In the genomic region with DNA sequence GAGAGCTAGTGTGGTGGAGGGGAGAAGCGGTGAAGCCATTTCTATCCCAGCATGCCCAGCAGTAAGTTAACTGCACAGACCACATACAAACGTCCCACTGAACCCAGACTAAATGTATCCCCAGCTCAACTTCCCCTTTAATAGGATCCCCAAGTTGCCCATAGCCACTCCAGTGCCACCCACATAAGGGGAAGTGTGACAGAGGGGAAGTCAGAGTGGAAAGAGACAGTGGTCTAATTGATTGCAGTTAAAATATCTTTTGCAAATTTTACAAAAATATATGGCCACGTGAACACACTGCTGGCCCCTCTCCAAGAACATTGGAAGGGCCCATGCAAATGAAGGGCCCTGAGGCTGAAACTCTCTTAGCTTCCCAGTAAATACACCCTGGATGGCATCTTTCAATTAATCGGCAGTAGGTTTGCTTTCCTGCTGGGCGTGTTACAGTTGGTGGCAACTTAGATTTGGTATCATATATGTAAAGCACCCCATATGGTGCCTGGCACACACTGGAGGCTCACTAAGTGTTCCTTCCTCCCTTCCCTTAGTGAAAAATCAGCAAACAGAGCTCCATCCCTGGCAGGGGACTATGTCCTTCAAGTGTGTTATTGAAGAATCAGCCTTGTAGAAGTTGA, we compare ENCODE assay signal across 2 cellular contexts.
TF ChIP-seq lines count a peak whose summit lies in the region.

No MANE protein-coding gene starts in this region.

TF ChIP-seq in GM23338, 12 proteins besides CTCF, POLR2A, EP300 and RAD21 (continued from another document):
- no peak for TF ChIP-seq JUNB (IDR thresholded peaks at IDR 0.05; ENCODE audit: unreplicated experiment)
- TF ChIP-seq NANOG (IDR thresholded peaks at IDR 0.05; ENCODE audit: borderline replicate concordance): no peak
- no peak for TF ChIP-seq CREB1 (CRISPR knock-in tag; IDR thresholded peaks at IDR 0.05; ENCODE audit: low read depth)
- no peak for TF ChIP-seq EZH2phosphoT487 (IDR thresholded peaks at IDR 0.05; ENCODE audit: unreplicated experiment)
- TF ChIP-seq, protein P1, sequence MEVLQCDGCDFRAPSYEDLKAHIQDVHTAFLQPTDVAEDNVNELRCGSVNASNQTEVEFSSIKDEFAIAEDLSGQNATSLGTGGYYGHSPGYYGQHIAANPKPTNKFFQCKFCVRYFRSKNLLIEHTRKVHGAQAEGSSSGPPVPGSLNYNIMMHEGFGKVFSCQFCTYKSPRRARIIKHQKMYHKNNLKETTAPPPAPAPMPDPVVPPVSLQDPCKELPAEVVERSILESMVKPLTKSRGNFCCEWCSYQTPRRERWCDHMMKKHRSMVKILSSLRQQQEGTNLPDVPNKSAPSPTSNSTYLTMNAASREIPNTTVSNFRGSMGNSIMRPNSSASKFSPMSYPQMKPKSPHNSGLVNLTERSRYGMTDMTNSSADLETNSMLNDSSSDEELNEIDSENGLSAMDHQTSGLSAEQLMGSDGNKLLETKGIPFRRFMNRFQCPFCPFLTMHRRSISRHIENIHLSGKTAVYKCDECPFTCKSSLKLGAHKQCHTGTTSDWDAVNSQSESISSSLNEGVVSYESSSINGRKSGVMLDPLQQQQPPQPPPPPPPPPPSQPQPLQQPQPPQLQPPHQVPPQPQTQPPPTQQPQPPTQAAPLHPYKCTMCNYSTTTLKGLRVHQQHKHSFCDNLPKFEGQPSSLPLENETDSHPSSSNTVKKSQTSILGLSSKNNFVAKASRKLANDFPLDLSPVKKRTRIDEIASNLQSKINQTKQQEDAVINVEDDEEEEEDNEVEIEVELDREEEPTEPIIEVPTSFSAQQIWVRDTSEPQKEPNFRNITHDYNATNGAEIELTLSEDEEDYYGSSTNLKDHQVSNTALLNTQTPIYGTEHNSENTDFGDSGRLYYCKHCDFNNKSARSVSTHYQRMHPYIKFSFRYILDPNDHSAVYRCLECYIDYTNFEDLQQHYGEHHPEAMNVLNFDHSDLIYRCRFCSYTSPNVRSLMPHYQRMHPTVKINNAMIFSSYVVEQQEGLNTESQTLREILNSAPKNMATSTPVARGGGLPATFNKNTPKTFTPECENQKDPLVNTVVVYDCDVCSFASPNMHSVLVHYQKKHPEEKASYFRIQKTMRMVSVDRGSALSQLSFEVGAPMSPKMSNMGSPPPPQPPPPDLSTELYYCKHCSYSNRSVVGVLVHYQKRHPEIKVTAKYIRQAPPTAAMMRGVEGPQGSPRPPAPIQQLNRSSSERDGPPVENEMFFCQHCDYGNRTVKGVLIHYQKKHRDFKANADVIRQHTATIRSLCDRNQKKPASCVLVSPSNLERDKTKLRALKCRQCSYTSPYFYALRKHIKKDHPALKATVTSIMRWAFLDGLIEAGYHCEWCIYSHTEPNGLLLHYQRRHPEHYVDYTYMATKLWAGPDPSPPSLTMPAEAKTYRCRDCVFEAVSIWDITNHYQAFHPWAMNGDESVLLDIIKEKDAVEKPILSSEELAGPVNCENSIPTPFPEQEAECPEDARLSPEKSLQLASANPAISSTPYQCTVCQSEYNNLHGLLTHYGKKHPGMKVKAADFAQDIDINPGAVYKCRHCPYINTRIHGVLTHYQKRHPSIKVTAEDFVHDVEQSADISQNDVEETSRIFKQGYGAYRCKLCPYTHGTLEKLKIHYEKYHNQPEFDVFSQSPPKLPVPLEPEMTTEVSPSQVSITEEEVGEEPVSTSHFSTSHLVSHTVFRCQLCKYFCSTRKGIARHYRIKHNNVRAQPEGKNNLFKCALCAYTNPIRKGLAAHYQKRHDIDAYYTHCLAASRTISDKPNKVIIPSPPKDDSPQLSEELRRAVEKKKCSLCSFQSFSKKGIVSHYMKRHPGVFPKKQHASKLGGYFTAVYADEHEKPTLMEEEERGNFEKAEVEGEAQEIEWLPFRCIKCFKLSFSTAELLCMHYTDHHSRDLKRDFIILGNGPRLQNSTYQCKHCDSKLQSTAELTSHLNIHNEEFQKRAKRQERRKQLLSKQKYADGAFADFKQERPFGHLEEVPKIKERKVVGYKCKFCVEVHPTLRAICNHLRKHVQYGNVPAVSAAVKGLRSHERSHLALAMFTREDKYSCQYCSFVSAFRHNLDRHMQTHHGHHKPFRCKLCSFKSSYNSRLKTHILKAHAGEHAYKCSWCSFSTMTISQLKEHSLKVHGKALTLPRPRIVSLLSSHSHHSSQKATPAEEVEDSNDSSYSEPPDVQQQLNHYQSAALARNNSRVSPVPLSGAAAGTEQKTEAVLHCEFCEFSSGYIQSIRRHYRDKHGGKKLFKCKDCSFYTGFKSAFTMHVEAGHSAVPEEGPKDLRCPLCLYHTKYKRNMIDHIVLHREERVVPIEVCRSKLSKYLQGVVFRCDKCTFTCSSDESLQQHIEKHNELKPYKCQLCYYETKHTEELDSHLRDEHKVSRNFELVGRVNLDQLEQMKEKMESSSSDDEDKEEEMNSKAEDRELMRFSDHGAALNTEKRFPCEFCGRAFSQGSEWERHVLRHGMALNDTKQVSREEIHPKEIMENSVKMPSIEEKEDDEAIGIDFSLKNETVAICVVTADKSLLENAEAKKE (CRISPR knock-in tag; IDR thresholded peaks at IDR 0.05): no peak
- TF ChIP-seq, protein P2, sequence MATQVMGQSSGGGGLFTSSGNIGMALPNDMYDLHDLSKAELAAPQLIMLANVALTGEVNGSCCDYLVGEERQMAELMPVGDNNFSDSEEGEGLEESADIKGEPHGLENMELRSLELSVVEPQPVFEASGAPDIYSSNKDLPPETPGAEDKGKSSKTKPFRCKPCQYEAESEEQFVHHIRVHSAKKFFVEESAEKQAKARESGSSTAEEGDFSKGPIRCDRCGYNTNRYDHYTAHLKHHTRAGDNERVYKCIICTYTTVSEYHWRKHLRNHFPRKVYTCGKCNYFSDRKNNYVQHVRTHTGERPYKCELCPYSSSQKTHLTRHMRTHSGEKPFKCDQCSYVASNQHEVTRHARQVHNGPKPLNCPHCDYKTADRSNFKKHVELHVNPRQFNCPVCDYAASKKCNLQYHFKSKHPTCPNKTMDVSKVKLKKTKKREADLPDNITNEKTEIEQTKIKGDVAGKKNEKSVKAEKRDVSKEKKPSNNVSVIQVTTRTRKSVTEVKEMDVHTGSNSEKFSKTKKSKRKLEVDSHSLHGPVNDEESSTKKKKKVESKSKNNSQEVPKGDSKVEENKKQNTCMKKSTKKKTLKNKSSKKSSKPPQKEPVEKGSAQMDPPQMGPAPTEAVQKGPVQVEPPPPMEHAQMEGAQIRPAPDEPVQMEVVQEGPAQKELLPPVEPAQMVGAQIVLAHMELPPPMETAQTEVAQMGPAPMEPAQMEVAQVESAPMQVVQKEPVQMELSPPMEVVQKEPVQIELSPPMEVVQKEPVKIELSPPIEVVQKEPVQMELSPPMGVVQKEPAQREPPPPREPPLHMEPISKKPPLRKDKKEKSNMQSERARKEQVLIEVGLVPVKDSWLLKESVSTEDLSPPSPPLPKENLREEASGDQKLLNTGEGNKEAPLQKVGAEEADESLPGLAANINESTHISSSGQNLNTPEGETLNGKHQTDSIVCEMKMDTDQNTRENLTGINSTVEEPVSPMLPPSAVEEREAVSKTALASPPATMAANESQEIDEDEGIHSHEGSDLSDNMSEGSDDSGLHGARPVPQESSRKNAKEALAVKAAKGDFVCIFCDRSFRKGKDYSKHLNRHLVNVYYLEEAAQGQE (IDR thresholded peaks at IDR 0.05; ENCODE audit: unreplicated experiment): no peak
TF ChIP-seq in GM23338: peak in this region for 0.

TF ChIP-seq in SK-N-SH treated with all-trans-retinoic acid at 6 μM for 48 hours, 23 proteins besides CTCF, POLR2A, EP300 and RAD21 (continued from another document):
- TF ChIP-seq, protein P3, sequence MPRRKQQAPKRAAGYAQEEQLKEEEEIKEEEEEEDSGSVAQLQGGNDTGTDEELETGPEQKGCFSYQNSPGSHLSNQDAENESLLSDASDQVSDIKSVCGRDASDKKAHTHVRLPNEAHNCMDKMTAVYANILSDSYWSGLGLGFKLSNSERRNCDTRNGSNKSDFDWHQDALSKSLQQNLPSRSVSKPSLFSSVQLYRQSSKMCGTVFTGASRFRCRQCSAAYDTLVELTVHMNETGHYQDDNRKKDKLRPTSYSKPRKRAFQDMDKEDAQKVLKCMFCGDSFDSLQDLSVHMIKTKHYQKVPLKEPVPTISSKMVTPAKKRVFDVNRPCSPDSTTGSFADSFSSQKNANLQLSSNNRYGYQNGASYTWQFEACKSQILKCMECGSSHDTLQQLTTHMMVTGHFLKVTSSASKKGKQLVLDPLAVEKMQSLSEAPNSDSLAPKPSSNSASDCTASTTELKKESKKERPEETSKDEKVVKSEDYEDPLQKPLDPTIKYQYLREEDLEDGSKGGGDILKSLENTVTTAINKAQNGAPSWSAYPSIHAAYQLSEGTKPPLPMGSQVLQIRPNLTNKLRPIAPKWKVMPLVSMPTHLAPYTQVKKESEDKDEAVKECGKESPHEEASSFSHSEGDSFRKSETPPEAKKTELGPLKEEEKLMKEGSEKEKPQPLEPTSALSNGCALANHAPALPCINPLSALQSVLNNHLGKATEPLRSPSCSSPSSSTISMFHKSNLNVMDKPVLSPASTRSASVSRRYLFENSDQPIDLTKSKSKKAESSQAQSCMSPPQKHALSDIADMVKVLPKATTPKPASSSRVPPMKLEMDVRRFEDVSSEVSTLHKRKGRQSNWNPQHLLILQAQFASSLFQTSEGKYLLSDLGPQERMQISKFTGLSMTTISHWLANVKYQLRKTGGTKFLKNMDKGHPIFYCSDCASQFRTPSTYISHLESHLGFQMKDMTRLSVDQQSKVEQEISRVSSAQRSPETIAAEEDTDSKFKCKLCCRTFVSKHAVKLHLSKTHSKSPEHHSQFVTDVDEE (CRISPR knock-in tag; IDR thresholded peaks at IDR 0.05): no peak
- TF ChIP-seq ZFP30 (CRISPR knock-in tag; IDR thresholded peaks at IDR 0.05): no peak
- TF ChIP-seq TCF4 (CRISPR knock-in tag; IDR thresholded peaks at IDR 0.05; ENCODE audit: borderline replicate concordance): no peak
- TF ChIP-seq ZNF565 (CRISPR knock-in tag; conservative IDR thresholded peaks at IDR 0.05; ENCODE audit: low read depth): no peak
- no peak for TF ChIP-seq ISL1 (CRISPR knock-in tag; IDR thresholded peaks at IDR 0.05)
- no peak for TF ChIP-seq CSDC2 (CRISPR knock-in tag; IDR thresholded peaks at IDR 0.05)
- TF ChIP-seq, protein P4, sequence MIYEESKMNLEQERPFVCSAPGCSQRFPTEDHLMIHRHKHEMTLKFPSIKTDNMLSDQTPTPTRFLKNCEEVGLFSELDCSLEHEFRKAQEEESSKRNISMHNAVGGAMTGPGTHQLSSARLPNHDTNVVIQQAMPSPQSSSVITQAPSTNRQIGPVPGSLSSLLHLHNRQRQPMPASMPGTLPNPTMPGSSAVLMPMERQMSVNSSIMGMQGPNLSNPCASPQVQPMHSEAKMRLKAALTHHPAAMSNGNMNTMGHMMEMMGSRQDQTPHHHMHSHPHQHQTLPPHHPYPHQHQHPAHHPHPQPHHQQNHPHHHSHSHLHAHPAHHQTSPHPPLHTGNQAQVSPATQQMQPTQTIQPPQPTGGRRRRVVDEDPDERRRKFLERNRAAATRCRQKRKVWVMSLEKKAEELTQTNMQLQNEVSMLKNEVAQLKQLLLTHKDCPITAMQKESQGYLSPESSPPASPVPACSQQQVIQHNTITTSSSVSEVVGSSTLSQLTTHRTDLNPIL (CRISPR knock-in tag; IDR thresholded peaks at IDR 0.05; ENCODE audit: low read depth): no peak
- TF ChIP-seq, protein P5, sequence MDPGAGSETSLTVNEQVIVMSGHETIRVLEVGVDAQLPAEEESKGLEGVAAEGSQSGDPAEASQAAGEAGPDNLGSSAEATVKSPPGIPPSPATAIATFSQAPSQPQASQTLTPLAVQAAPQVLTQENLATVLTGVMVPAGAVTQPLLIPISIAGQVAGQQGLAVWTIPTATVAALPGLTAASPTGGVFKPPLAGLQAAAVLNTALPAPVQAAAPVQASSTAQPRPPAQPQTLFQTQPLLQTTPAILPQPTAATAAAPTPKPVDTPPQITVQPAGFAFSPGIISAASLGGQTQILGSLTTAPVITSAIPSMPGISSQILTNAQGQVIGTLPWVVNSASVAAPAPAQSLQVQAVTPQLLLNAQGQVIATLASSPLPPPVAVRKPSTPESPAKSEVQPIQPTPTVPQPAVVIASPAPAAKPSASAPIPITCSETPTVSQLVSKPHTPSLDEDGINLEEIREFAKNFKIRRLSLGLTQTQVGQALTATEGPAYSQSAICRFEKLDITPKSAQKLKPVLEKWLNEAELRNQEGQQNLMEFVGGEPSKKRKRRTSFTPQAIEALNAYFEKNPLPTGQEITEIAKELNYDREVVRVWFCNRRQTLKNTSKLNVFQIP (CRISPR knock-in tag; IDR thresholded peaks at IDR 0.05; ENCODE audit: borderline replicate concordance, low read depth): no peak
- TF ChIP-seq RARB (CRISPR knock-in tag; IDR thresholded peaks at IDR 0.05): no peak
- TF ChIP-seq, protein P6, sequence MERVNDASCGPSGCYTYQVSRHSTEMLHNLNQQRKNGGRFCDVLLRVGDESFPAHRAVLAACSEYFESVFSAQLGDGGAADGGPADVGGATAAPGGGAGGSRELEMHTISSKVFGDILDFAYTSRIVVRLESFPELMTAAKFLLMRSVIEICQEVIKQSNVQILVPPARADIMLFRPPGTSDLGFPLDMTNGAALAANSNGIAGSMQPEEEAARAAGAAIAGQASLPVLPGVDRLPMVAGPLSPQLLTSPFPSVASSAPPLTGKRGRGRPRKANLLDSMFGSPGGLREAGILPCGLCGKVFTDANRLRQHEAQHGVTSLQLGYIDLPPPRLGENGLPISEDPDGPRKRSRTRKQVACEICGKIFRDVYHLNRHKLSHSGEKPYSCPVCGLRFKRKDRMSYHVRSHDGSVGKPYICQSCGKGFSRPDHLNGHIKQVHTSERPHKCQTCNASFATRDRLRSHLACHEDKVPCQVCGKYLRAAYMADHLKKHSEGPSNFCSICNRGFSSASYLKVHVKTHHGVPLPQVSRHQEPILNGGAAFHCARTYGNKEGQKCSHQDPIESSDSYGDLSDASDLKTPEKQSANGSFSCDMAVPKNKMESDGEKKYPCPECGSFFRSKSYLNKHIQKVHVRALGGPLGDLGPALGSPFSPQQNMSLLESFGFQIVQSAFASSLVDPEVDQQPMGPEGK (CRISPR knock-in tag; IDR thresholded peaks at IDR 0.05; ENCODE audit: borderline replicate concordance): no peak
- TF ChIP-seq ARNTL (CRISPR knock-in tag; IDR thresholded peaks at IDR 0.05; ENCODE audit: borderline replicate concordance, low read depth): no peak
